In the genomic region with DNA sequence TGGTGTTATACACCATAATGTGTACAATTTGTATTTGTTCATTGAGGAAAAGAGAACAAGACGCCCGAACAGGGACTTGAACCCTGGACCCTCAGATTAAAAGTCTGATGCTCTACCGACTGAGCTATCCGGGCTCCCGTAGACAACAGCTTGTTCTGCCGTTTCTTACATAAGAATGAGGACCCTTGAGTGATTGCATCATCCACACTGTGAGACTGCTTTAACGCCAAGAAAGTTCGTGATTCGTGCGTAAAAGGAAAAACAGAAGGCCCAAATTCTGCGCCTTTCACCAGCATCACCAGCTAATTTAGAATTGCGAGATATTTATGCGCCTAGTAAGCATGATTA, we compare ENCODE assay signal across 1 cellular context.
A peak's percentile ranks its signal among the peaks of the same experiment; 100 is the strongest.
TF ChIP-seq lines count a peak whose summit lies in the region.

No MANE protein-coding gene starts in this region.

TF ChIP-seq in WTC11, 78 proteins besides CTCF, POLR2A, EP300 and RAD21 (continued from another document and continues in another):
- TF ChIP-seq, protein P1, sequence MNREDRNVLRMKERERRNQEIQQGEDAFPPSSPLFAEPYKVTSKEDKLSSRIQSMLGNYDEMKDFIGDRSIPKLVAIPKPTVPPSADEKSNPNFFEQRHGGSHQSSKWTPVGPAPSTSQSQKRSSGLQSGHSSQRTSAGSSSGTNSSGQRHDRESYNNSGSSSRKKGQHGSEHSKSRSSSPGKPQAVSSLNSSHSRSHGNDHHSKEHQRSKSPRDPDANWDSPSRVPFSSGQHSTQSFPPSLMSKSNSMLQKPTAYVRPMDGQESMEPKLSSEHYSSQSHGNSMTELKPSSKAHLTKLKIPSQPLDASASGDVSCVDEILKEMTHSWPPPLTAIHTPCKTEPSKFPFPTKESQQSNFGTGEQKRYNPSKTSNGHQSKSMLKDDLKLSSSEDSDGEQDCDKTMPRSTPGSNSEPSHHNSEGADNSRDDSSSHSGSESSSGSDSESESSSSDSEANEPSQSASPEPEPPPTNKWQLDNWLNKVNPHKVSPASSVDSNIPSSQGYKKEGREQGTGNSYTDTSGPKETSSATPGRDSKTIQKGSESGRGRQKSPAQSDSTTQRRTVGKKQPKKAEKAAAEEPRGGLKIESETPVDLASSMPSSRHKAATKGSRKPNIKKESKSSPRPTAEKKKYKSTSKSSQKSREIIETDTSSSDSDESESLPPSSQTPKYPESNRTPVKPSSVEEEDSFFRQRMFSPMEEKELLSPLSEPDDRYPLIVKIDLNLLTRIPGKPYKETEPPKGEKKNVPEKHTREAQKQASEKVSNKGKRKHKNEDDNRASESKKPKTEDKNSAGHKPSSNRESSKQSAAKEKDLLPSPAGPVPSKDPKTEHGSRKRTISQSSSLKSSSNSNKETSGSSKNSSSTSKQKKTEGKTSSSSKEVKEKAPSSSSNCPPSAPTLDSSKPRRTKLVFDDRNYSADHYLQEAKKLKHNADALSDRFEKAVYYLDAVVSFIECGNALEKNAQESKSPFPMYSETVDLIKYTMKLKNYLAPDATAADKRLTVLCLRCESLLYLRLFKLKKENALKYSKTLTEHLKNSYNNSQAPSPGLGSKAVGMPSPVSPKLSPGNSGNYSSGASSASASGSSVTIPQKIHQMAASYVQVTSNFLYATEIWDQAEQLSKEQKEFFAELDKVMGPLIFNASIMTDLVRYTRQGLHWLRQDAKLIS (CRISPR knock-in tag; IDR thresholded peaks at IDR 0.05; ENCODE audit: borderline replicate concordance) = no peak
- no peak for TF ChIP-seq ZNF263 (CRISPR knock-in tag; IDR thresholded peaks at IDR 0.05; ENCODE audit: low read depth)
- TF ChIP-seq, protein P2, sequence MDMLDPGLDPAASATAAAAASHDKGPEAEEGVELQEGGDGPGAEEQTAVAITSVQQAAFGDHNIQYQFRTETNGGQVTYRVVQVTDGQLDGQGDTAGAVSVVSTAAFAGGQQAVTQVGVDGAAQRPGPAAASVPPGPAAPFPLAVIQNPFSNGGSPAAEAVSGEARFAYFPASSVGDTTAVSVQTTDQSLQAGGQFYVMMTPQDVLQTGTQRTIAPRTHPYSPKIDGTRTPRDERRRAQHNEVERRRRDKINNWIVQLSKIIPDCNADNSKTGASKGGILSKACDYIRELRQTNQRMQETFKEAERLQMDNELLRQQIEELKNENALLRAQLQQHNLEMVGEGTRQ (CRISPR knock-in tag; IDR thresholded peaks at IDR 0.05) = no peak
- no peak for TF ChIP-seq TCF7 (CRISPR knock-in tag; IDR thresholded peaks at IDR 0.05; ENCODE audit: low read depth)
- TF ChIP-seq, protein P3, sequence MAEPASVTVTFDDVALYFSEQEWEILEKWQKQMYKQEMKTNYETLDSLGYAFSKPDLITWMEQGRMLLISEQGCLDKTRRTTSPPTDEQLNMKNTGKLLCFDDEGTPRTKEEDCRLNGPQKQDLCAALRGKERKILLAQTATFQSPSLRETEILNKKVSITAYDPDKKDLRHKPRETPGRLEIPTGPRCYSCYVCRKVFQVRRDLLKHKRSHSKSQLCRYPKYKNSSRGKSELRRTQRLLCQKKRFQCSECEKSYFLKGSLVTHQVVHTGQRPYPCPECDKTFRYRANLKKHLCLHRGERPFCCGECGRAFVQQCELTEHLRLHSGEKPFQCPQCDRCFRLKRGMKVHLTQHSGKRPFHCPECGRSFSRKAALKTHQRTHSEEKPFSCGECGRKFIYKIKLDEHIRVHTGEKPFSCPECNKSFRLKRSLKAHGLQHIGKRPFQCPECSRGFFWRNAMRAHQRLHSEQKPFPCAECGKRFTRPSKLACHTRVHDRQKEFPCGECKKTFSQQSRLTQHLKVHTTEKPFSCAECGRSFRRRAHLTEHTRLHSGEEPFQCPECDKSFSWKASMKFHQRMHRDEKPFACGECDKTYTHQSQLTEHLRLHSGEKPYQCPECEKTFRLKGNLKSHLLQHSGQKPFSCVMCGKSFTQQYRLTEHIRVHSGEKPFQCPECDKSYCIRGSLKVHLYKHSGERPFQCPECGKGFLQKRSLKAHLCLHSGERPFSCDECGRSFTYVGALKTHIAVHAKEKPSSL (CRISPR knock-in tag; conservative IDR thresholded peaks at IDR 0.05) = 0 out of 2 replicates have a peak, but pooled peaks have one; percentile 35
- no peak for TF ChIP-seq ZNF317 (CRISPR knock-in tag; IDR thresholded peaks at IDR 0.05; ENCODE audit: borderline replicate concordance, low read depth)
- TF ChIP-seq, protein P4, sequence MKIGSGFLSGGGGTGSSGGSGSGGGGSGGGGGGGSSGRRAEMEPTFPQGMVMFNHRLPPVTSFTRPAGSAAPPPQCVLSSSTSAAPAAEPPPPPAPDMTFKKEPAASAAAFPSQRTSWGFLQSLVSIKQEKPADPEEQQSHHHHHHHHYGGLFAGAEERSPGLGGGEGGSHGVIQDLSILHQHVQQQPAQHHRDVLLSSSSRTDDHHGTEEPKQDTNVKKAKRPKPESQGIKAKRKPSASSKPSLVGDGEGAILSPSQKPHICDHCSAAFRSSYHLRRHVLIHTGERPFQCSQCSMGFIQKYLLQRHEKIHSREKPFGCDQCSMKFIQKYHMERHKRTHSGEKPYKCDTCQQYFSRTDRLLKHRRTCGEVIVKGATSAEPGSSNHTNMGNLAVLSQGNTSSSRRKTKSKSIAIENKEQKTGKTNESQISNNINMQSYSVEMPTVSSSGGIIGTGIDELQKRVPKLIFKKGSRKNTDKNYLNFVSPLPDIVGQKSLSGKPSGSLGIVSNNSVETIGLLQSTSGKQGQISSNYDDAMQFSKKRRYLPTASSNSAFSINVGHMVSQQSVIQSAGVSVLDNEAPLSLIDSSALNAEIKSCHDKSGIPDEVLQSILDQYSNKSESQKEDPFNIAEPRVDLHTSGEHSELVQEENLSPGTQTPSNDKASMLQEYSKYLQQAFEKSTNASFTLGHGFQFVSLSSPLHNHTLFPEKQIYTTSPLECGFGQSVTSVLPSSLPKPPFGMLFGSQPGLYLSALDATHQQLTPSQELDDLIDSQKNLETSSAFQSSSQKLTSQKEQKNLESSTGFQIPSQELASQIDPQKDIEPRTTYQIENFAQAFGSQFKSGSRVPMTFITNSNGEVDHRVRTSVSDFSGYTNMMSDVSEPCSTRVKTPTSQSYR (CRISPR knock-in tag; IDR thresholded peaks at IDR 0.05) = no peak
- TF ChIP-seq, protein P5, sequence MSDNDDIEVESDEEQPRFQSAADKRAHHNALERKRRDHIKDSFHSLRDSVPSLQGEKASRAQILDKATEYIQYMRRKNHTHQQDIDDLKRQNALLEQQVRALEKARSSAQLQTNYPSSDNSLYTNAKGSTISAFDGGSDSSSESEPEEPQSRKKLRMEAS (CRISPR knock-in tag; IDR thresholded peaks at IDR 0.05) = peak; percentile 29; the same call in 1 of the 2 replicates
- TF ChIP-seq PRRX2 (CRISPR knock-in tag; IDR thresholded peaks at IDR 0.05) = peak; percentile 41
- no peak for TF ChIP-seq ZNF138 (CRISPR knock-in tag; conservative IDR thresholded peaks at IDR 0.05)
- TF ChIP-seq EMX1 (CRISPR knock-in tag; IDR thresholded peaks at IDR 0.05) = peak; percentile 73; the same call in 1 of the 2 replicates
- TF ChIP-seq TEAD1 (CRISPR knock-in tag; IDR thresholded peaks at IDR 0.05) = peak; percentile 46; the same call in 1 of the 2 replicates
- TF ChIP-seq, protein P6, sequence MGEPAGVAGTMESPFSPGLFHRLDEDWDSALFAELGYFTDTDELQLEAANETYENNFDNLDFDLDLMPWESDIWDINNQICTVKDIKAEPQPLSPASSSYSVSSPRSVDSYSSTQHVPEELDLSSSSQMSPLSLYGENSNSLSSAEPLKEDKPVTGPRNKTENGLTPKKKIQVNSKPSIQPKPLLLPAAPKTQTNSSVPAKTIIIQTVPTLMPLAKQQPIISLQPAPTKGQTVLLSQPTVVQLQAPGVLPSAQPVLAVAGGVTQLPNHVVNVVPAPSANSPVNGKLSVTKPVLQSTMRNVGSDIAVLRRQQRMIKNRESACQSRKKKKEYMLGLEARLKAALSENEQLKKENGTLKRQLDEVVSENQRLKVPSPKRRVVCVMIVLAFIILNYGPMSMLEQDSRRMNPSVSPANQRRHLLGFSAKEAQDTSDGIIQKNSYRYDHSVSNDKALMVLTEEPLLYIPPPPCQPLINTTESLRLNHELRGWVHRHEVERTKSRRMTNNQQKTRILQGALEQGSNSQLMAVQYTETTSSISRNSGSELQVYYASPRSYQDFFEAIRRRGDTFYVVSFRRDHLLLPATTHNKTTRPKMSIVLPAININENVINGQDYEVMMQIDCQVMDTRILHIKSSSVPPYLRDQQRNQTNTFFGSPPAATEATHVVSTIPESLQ (CRISPR knock-in tag; IDR thresholded peaks at IDR 0.05) = no peak
- TF ChIP-seq CBFB (CRISPR knock-in tag; IDR thresholded peaks at IDR 0.05; ENCODE audit: low read depth) = no peak
- TF ChIP-seq, protein P7, sequence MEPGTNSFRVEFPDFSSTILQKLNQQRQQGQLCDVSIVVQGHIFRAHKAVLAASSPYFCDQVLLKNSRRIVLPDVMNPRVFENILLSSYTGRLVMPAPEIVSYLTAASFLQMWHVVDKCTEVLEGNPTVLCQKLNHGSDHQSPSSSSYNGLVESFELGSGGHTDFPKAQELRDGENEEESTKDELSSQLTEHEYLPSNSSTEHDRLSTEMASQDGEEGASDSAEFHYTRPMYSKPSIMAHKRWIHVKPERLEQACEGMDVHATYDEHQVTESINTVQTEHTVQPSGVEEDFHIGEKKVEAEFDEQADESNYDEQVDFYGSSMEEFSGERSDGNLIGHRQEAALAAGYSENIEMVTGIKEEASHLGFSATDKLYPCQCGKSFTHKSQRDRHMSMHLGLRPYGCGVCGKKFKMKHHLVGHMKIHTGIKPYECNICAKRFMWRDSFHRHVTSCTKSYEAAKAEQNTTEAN (CRISPR knock-in tag; IDR thresholded peaks at IDR 0.05) = no peak
- peak; percentile 100 for TF ChIP-seq GABPB1 (CRISPR knock-in tag; IDR thresholded peaks at IDR 0.05)
- TF ChIP-seq, protein P8, sequence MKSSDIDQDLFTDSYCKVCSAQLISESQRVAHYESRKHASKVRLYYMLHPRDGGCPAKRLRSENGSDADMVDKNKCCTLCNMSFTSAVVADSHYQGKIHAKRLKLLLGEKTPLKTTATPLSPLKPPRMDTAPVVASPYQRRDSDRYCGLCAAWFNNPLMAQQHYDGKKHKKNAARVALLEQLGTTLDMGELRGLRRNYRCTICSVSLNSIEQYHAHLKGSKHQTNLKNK (CRISPR knock-in tag; IDR thresholded peaks at IDR 0.05) = no peak
- peak; percentile 29; the same call in 1 of the 2 replicates for TF ChIP-seq SP1 (CRISPR knock-in tag; conservative IDR thresholded peaks at IDR 0.05)
- TF ChIP-seq, protein P9, sequence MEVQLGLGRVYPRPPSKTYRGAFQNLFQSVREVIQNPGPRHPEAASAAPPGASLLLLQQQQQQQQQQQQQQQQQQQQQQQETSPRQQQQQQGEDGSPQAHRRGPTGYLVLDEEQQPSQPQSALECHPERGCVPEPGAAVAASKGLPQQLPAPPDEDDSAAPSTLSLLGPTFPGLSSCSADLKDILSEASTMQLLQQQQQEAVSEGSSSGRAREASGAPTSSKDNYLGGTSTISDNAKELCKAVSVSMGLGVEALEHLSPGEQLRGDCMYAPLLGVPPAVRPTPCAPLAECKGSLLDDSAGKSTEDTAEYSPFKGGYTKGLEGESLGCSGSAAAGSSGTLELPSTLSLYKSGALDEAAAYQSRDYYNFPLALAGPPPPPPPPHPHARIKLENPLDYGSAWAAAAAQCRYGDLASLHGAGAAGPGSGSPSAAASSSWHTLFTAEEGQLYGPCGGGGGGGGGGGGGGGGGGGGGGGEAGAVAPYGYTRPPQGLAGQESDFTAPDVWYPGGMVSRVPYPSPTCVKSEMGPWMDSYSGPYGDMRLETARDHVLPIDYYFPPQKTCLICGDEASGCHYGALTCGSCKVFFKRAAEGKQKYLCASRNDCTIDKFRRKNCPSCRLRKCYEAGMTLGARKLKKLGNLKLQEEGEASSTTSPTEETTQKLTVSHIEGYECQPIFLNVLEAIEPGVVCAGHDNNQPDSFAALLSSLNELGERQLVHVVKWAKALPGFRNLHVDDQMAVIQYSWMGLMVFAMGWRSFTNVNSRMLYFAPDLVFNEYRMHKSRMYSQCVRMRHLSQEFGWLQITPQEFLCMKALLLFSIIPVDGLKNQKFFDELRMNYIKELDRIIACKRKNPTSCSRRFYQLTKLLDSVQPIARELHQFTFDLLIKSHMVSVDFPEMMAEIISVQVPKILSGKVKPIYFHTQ (CRISPR knock-in tag; IDR thresholded peaks at IDR 0.05) = no peak
- TF ChIP-seq, protein P10, sequence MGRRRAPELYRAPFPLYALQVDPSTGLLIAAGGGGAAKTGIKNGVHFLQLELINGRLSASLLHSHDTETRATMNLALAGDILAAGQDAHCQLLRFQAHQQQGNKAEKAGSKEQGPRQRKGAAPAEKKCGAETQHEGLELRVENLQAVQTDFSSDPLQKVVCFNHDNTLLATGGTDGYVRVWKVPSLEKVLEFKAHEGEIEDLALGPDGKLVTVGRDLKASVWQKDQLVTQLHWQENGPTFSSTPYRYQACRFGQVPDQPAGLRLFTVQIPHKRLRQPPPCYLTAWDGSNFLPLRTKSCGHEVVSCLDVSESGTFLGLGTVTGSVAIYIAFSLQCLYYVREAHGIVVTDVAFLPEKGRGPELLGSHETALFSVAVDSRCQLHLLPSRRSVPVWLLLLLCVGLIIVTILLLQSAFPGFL (CRISPR knock-in tag; IDR thresholded peaks at IDR 0.05; ENCODE audit: borderline replicate concordance) = no peak
- TF ChIP-seq ZNF232 (CRISPR knock-in tag; IDR thresholded peaks at IDR 0.05) = no peak
- TF ChIP-seq, protein P11, sequence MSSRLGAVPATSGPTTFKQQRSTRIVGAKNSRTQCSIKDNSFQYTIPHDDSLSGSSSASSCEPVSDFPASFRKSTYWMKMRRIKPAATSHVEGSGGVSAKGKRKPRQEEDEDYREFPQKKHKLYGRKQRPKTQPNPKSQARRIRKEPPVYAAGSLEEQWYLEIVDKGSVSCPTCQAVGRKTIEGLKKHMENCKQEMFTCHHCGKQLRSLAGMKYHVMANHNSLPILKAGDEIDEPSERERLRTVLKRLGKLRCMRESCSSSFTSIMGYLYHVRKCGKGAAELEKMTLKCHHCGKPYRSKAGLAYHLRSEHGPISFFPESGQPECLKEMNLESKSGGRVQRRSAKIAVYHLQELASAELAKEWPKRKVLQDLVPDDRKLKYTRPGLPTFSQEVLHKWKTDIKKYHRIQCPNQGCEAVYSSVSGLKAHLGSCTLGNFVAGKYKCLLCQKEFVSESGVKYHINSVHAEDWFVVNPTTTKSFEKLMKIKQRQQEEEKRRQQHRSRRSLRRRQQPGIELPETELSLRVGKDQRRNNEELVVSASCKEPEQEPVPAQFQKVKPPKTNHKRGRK (CRISPR knock-in tag; IDR thresholded peaks at IDR 0.05; ENCODE audit: borderline replicate concordance) = no peak
- no peak for TF ChIP-seq OVOL2 (CRISPR knock-in tag; IDR thresholded peaks at IDR 0.05; ENCODE audit: borderline replicate concordance)
- TF ChIP-seq, protein P12, sequence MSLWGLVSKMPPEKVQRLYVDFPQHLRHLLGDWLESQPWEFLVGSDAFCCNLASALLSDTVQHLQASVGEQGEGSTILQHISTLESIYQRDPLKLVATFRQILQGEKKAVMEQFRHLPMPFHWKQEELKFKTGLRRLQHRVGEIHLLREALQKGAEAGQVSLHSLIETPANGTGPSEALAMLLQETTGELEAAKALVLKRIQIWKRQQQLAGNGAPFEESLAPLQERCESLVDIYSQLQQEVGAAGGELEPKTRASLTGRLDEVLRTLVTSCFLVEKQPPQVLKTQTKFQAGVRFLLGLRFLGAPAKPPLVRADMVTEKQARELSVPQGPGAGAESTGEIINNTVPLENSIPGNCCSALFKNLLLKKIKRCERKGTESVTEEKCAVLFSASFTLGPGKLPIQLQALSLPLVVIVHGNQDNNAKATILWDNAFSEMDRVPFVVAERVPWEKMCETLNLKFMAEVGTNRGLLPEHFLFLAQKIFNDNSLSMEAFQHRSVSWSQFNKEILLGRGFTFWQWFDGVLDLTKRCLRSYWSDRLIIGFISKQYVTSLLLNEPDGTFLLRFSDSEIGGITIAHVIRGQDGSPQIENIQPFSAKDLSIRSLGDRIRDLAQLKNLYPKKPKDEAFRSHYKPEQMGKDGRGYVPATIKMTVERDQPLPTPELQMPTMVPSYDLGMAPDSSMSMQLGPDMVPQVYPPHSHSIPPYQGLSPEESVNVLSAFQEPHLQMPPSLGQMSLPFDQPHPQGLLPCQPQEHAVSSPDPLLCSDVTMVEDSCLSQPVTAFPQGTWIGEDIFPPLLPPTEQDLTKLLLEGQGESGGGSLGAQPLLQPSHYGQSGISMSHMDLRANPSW (CRISPR knock-in tag; conservative IDR thresholded peaks at IDR 0.05; ENCODE audit: low read depth) = no peak
